In genomic region chr1:156480015-156480368, GRCh38 we compare ENCODE assay signal across 8 cellular contexts. TPM values are rescaled to one million over a fixed set of nuclear protein-coding genes. Genes with fewer than 3 reads are reported as not detected.
DNase-seq lines count a peak whose midpoint lies in the region; ATAC-seq and TF ChIP-seq lines count a peak whose summit lies in the region.

No MANE protein-coding gene starts in this region.

- 83% methylated on average over 3 of the region's 4 CpGs for WGBS in mammary epithelial cell (ENCODE audit: low coverage, missing lambda C conversion rate)
- WGBS in transverse colon (ENCODE audit: low coverage in 1 of 2), 2 donors: 24% methylated on average over 4 of the region's 4 CpGs; no CpG with 5 or more reads in 1 of the 2 donors

- no peak for TF ChIP-seq POLR2A in transverse colon (IDR thresholded peaks at IDR 0.05)

- H3K27me3 ChIP-seq in mammary epithelial cell (ENCODE audit: insufficient read depth, low read length): no peaks in the 10 kb centered on the region
- no peaks in the 10 kb centered on the region for H3K27me3 ChIP-seq in right atrium auricular region
- H3K27me3 ChIP-seq in transverse colon: no peaks in the 10 kb centered on the region

- no peak overlapping the region for H3K9ac ChIP-seq in mammary epithelial cell (ENCODE audit: insufficient read depth, low read length)

- ATAC-seq in WTC11 (peak; percentile 15), GM21737 (IDR thresholded peaks at IDR 0.05; ENCODE audit: unreplicated experiment) (no peak)

- peaks cover 18% of the 10 kb centered on the region for H3K79me2 ChIP-seq in mammary epithelial cell (ENCODE audit: insufficient read depth, low read length)

- DNase-seq in MCF 10A (ENCODE audit: unreplicated experiment) (peak; percentile 32), mammary epithelial cell (no peak), WTC11 (ENCODE audit: low spot score) (no peak), right atrium auricular region (ENCODE audit: low spot score) (no peak), transverse colon (no peak), NCI-H2171 treated with DMSO at 0.1 percent for 48 hours (lab: John Stamatoyannopoulos, UW) (no peak), C1 segment of cervical spinal cord (lab: John Stamatoyannopoulos, UW) (no peak)

- TF ChIP-seq CTCF in MCF 10A (IDR thresholded peaks at IDR 0.05; ENCODE audit: unreplicated experiment) (no peak), mammary epithelial cell (conservative IDR thresholded peaks at IDR 0.05 in 1 of 2, IDR thresholded peaks at IDR 0.05 in 1 of 2; ENCODE audit: extremely low read depth in 1 of 2, insufficient read depth in 1 of 2, low read depth in 1 of 2, low read length in 2 of 2) (peak in 1 of 2 donors; percentile 23), WTC11 (IDR thresholded peaks at IDR 0.05) (no peak), right atrium auricular region (IDR thresholded peaks at IDR 0.05) (no peak), transverse colon (IDR thresholded peaks at IDR 0.05) (peak in 2 of 5 experiments; percentile 7)

- POLR2A ChIA-PET in MCF 10A (lab: Yijun Ruan, JAX): interaction anchor here (1.1 to 1.7 kb wide), 2 partner anchors 18 to 23 kb away, joined by 3 to 5 read pairs; no protein-coding TSS in a partner anchor
- POLR2A ChIA-PET in WTC11 (lab: Charles Lee): interaction anchor here (0.5 to 2.5 kb wide), 8 partner anchors 10 to 151 kb away, joined by 3 to 24 read pairs (median 4); partner anchors contain the start of gene MEF2D

- dilution Hi-C loops in mammary epithelial cell (cut with HindIII; ENCODE audit: low sequenced_read_pairs): loop anchor here (5.0 kb wide), 2 partner anchors 57 to 92 kb away; partner anchors contain the start of gene IQGAP3

- no peak overlapping the region for H2AFZ ChIP-seq in mammary epithelial cell (ENCODE audit: low read depth, low read length)

- CTCF ChIA-PET in MCF 10A (lab: Yijun Ruan, JAX) (interaction anchor here (0.7 to 8.2 kb wide), 14 partner anchors 11 to 129 kb away, joined by 3 to 83 read pairs (median 4); partner anchors contain the start of gene MEF2D), mammary epithelial cell (lab: Charles Lee; ENCODE audit: low non-redundant PET) (interaction anchor here (0.6 kb wide), 5 partner anchors 20 to 136 kb away, joined by 3 to 8 read pairs (median 3); partner anchors contain the start of gene MEF2D), WTC11 (lab: Charles Lee) (interaction anchor here (0.5 to 6.1 kb wide), 68 partner anchors 8 to 247 kb away, joined by 3 to 145 read pairs (median 6); partner anchors contain the start of genes CRABP2, GPATCH4, HAPLN2 and IQGAP3)

- H4K20me1 ChIP-seq in mammary epithelial cell (ENCODE audit: insufficient read depth, low read length): no peaks in the 10 kb centered on the region

- H3K4me1 Mint-ChIP-seq in MCF 10A (ENCODE audit: insufficient read depth, unreplicated experiment) (peaks cover 31% of the 10 kb centered on the region), WTC11 (peaks cover 27% of the 10 kb centered on the region)

- no peak overlapping the region for H3K4me2 ChIP-seq in mammary epithelial cell (ENCODE audit: insufficient read depth, low read depth, low read length)

- H3K27me3 Mint-ChIP-seq in MCF 10A (ENCODE audit: insufficient read depth, unreplicated experiment) (no peaks in the 10 kb centered on the region), WTC11 (ENCODE audit: low read depth) (no peaks in the 10 kb centered on the region)

- H3K27ac Mint-ChIP-seq in MCF 10A (ENCODE audit: low read depth, unreplicated experiment) (peak overlapping the region; percentile 82), WTC11 (peak overlapping the region; percentile 48; the same call in 1 of the 2 replicates)

- peaks cover 11% of the 10 kb centered on the region for H3K36me3 ChIP-seq in mammary epithelial cell (ENCODE audit: insufficient read depth, low read length)
- peaks cover 85% of the 10 kb centered on the region for H3K36me3 ChIP-seq in right atrium auricular region
- H3K36me3 ChIP-seq in transverse colon: peaks cover 0 to 47% (median 26%) of the 10 kb centered on the region in 4 donors

- intact Hi-C loops in MCF 10A (cut with micrococcal nuclease): no loop called here
- intact Hi-C loops in mammary epithelial cell (cut with micrococcal nuclease): loop anchor here (5.0 kb wide), 1 partner anchor 92 kb away; the partner anchor contains the start of gene IQGAP3
- intact Hi-C loops in transverse colon (cut with DNase I; ENCODE audit: low total_unique reads): no loop called here

- H3K9me3 Mint-ChIP-seq in MCF 10A (ENCODE audit: unreplicated experiment) (no peaks in the 10 kb centered on the region), WTC11 (no peaks in the 10 kb centered on the region)

- no peaks in the 10 kb centered on the region for H3K4me1 ChIP-seq in mammary epithelial cell (ENCODE audit: insufficient read depth, low read length)
- H3K4me1 ChIP-seq in right atrium auricular region: peaks cover 0 to 96% of the 10 kb centered on the region in 2 donors
- H3K4me1 ChIP-seq in transverse colon: peaks cover 36 to 51% (median 42%) of the 10 kb centered on the region in 4 donors

- no peaks in the 10 kb centered on the region for H3K9me3 ChIP-seq in mammary epithelial cell (replicated peaks; ENCODE audit: insufficient read depth, low read length)
- no peaks in the 10 kb centered on the region for H3K9me3 ChIP-seq in right atrium auricular region
- no peaks in the 10 kb centered on the region for H3K9me3 ChIP-seq in transverse colon

- no peak for TF ChIP-seq EP300 in transverse colon (IDR thresholded peaks at IDR 0.05; ENCODE audit: low read depth)

- no peak overlapping the region for H3K4me3 ChIP-seq in mammary epithelial cell (replicated peaks in 1 of 3; ENCODE audit: insufficient read depth in 1 of 3, low read depth in 2 of 3, low read length in 3 of 3)
- H3K4me3 ChIP-seq in right atrium auricular region: no peak overlapping the region
- no peak overlapping the region for H3K4me3 ChIP-seq in transverse colon

- H3K27ac ChIP-seq in mammary epithelial cell (ENCODE audit: insufficient read depth, low read depth, low read length) (no peak overlapping the region), right atrium auricular region (peak overlapping the region; percentile 83 to 85), transverse colon (peak overlapping the region; percentile 1 to 93 (median 85))

- H3K36me3 Mint-ChIP-seq in MCF 10A (ENCODE audit: insufficient read depth, unreplicated experiment) (peaks cover 92% of the 10 kb centered on the region), WTC11 (peaks cover 29% of the 10 kb centered on the region)

- BruUV-seq in MCF 10A (replicated peaks; lab: Mats Ljungman, UMichigan) (no TSS peak), mammary epithelial cell (replicated peaks; lab: Mats Ljungman, UMichigan) (no TSS peak)

- in situ Hi-C loops in mammary epithelial cell (cut with MboI; ENCODE audit: low sequenced_read_pairs in 2 of 2) (no loop called here), transverse colon (cut with MboI; ENCODE audit: low pct_ligation_motif_present in 1 of 4, low pct_unique_long_range_greater_than_20kb in 1 of 4, low sequenced_read_pairs in 3 of 4) (no loop called here)

- H3K4me3 Mint-ChIP-seq in MCF 10A (ENCODE audit: unreplicated experiment) (no peak overlapping the region), WTC11 (no peak overlapping the region)

TF ChIP-seq in WTC11, 78 proteins besides CTCF, POLR2A, EP300 and RAD21 (continues in another document):
- TF ChIP-seq SOX15 (CRISPR knock-in tag; IDR thresholded peaks at IDR 0.05) (no peak), TEAD1 (CRISPR knock-in tag; IDR thresholded peaks at IDR 0.05) (no peak), ESRRA (CRISPR knock-in tag; IDR thresholded peaks at IDR 0.05; ENCODE audit: borderline replicate concordance) (no peak), CDX4 (CRISPR knock-in tag; IDR thresholded peaks at IDR 0.05; ENCODE audit: borderline replicate concordance) (no peak), ZNF219 (CRISPR knock-in tag; IDR thresholded peaks at IDR 0.05; ENCODE audit: borderline replicate concordance) (no peak), ZNF423 (CRISPR knock-in tag; IDR thresholded peaks at IDR 0.05) (no peak), NR1H2 (CRISPR knock-in tag; IDR thresholded peaks at IDR 0.05) (no peak), TEAD4 (CRISPR knock-in tag; IDR thresholded peaks at IDR 0.05) (no peak), ZNF317 (CRISPR knock-in tag; IDR thresholded peaks at IDR 0.05; ENCODE audit: borderline replicate concordance, low read depth) (no peak), TCF7 (CRISPR knock-in tag; IDR thresholded peaks at IDR 0.05; ENCODE audit: low read depth) (no peak)
- TF ChIP-seq, protein P1, sequence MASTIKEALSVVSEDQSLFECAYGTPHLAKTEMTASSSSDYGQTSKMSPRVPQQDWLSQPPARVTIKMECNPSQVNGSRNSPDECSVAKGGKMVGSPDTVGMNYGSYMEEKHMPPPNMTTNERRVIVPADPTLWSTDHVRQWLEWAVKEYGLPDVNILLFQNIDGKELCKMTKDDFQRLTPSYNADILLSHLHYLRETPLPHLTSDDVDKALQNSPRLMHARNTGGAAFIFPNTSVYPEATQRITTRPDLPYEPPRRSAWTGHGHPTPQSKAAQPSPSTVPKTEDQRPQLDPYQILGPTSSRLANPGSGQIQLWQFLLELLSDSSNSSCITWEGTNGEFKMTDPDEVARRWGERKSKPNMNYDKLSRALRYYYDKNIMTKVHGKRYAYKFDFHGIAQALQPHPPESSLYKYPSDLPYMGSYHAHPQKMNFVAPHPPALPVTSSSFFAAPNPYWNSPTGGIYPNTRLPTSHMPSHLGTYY (CRISPR knock-in tag; IDR thresholded peaks at IDR 0.05): no peak

RNA-seq across cellular contexts. Expression of gene MEF2D, which starts 20.6 kb away (rescaled TPM):
- 113 and 131 TPM in 2 replicates for total RNA-seq in MCF 10A (2022)
- 10 to 100 TPM in 1 of 2 donors, 1 to 10 TPM in 1; 9.2 to 34.3 TPM for total RNA-seq in mammary epithelial cell
- polyA plus RNA-seq in mammary epithelial cell: 11.4 TPM
- 9.6 TPM for polyA minus RNA-seq in mammary epithelial cell
- 20.6 to 24.1 TPM (median 24.0 TPM) in 3 replicates for total RNA-seq in WTC11 (2021)
- total RNA-seq in right atrium auricular region: 100 to 1,000 TPM in 1 of 2 donors, 10 to 100 TPM in 1; 80.1 to 104 TPM
- total RNA-seq in transverse colon: 100 to 1,000 TPM in 1 of 4 donors, 10 to 100 TPM in 3; 26.1 to 200 (median 85.7) TPM
